14 cellular contexts compared by ENCODE assay signal in genomic region chr12:91954326-91954725, GRCh38.
"Had no signal": no experiment of that assay in that cellular context is flagged by ENCODE, and none has a peak within 500 bp of the region (broad histone marks: within the 10 kb centered on the region; RNA-seq: fewer than 3 reads in every experiment).

No MANE protein-coding gene starts in this region.

- DNase-seq: activated B cell treated with CpG ODN at 0.5 μM for 24 hours; activated CD4-positive, alpha-beta T cell treated with anti-CD3 and anti-CD28 coated beads, Interleukin-2, amount 10 ng/mL, durations not matched to agents 7 days and 5 days; activated CD8-positive, alpha-beta memory T cell treated with anti-CD3 and anti-CD28 coated beads for 24 hours; activated naive CD4-positive, alpha-beta T cell treated with anti-CD3 and anti-CD28 coated beads, Interleukin-2, amount 10 ng/mL, durations not matched to agents 7 days and 5 days; endodermal cell; left cardiac atrium; sigmoid colon; stimulated activated CD4-positive, alpha-beta T cell treated with anti-CD3 and anti-CD28 coated beads, Interleukin-2, amount 100 ng/mL, for 24 hours; stimulated activated naive B cell treated with anti-CD40 and anti-IgM and Interleukin-4, amounts not matched to agents 10 μg/mL and 1 μg/mL and 100 μg/mL, for 72 hours; substantia nigra had no signal

- H3K4me1 ChIP-seq: sigmoid colon had no signal

- ATAC-seq: left cardiac atrium; natural killer cell treated with Interleukin-12 subunit alpha and Interleukin-12 subunit beta and Interleukin-15 and Interleukin-18, amount 100 ng/mL, for 72 hours; stimulated activated naive B cell treated with anti-CD40 and anti-IgM and Interleukin-4, amounts not matched to agents 10 μg/mL and 1 μg/mL and 100 μg/mL, for 72 hours had no signal

- H3K4me3 ChIP-seq: sigmoid colon had no signal

- H3K36me3 ChIP-seq: sigmoid colon had no signal

- H3K27me3 ChIP-seq: sigmoid colon had no signal

- H3K4me1 Mint-ChIP-seq: activated naive CD4-positive, alpha-beta T cell treated with anti-CD3 and anti-CD28 coated beads, Interleukin-2, amount 10 ng/mL, durations not matched to agents 7 days and 5 days had no signal

- H3K9me3 Mint-ChIP-seq: activated B cell treated with CpG ODN at 0.5 μM for 24 hours; central memory CD8-positive, alpha-beta T cell; endodermal cell; natural killer cell treated with Interleukin-12 subunit alpha and Interleukin-12 subunit beta and Interleukin-15 and Interleukin-18, amount 100 ng/mL, for 72 hours had no signal

- H3K36me3 Mint-ChIP-seq: activated naive CD4-positive, alpha-beta T cell treated with anti-CD3 and anti-CD28 coated beads, Interleukin-2, amount 10 ng/mL, durations not matched to agents 7 days and 5 days; natural killer cell treated with Interleukin-12 subunit alpha and Interleukin-12 subunit beta and Interleukin-15 and Interleukin-18, amount 100 ng/mL, for 72 hours; stimulated activated naive B cell treated with anti-CD40 and anti-IgM and Interleukin-4, amounts not matched to agents 10 μg/mL and 1 μg/mL and 100 μg/mL, for 72 hours had no signal

- H3K9me3 ChIP-seq: sigmoid colon had no signal

- H3K4me3 Mint-ChIP-seq: activated B cell treated with CpG ODN at 0.5 μM for 24 hours; activated CD4-positive, alpha-beta T cell treated with anti-CD3 and anti-CD28 coated beads, Interleukin-2, amount 10 ng/mL, durations not matched to agents 7 days and 5 days; activated naive CD4-positive, alpha-beta T cell treated with anti-CD3 and anti-CD28 coated beads, Interleukin-2, amount 10 ng/mL, durations not matched to agents 7 days and 5 days; central memory CD8-positive, alpha-beta T cell; endodermal cell; natural killer cell treated with Interleukin-12 subunit alpha and Interleukin-12 subunit beta and Interleukin-15 and Interleukin-18, amount 100 ng/mL, for 72 hours; stimulated activated naive B cell treated with anti-CD40 and anti-IgM and Interleukin-4, amounts not matched to agents 10 μg/mL and 1 μg/mL and 100 μg/mL, for 72 hours; type B pancreatic cell had no signal

- H3K27ac Mint-ChIP-seq: activated B cell treated with CpG ODN at 0.5 μM for 24 hours; activated CD4-positive, alpha-beta T cell treated with anti-CD3 and anti-CD28 coated beads, Interleukin-2, amount 10 ng/mL, durations not matched to agents 7 days and 5 days; activated naive CD4-positive, alpha-beta T cell treated with anti-CD3 and anti-CD28 coated beads, Interleukin-2, amount 10 ng/mL, durations not matched to agents 7 days and 5 days; activated T-helper 2 cell treated with anti-CD3 and anti-CD28 coated beads, Interferon-gamma antibody, Interleukin-2, Interleukin-4, amounts not matched to agents 10 μg/mL and 5 μg/mL and 100 μg/mL, durations not matched to agents 14 hours and 24 hours and 36 hours; endodermal cell; natural killer cell treated with Interleukin-12 subunit alpha and Interleukin-12 subunit beta and Interleukin-15 and Interleukin-18, amount 100 ng/mL, for 72 hours; stimulated activated naive B cell treated with anti-CD40 and anti-IgM and Interleukin-4, amounts not matched to agents 10 μg/mL and 1 μg/mL and 100 μg/mL, for 72 hours; type B pancreatic cell had no signal

- H3K27me3 Mint-ChIP-seq: activated B cell treated with CpG ODN at 0.5 μM for 24 hours; activated CD4-positive, alpha-beta T cell treated with anti-CD3 and anti-CD28 coated beads, Interleukin-2, amount 10 ng/mL, durations not matched to agents 7 days and 5 days; activated naive CD4-positive, alpha-beta T cell treated with anti-CD3 and anti-CD28 coated beads, Interleukin-2, amount 10 ng/mL, durations not matched to agents 7 days and 5 days; central memory CD8-positive, alpha-beta T cell; natural killer cell treated with Interleukin-12 subunit alpha and Interleukin-12 subunit beta and Interleukin-15 and Interleukin-18, amount 100 ng/mL, for 72 hours; stimulated activated naive B cell treated with anti-CD40 and anti-IgM and Interleukin-4, amounts not matched to agents 10 μg/mL and 1 μg/mL and 100 μg/mL, for 72 hours; type B pancreatic cell had no signal
